8 cellular contexts compared by ENCODE assay signal in the genomic region with DNA sequence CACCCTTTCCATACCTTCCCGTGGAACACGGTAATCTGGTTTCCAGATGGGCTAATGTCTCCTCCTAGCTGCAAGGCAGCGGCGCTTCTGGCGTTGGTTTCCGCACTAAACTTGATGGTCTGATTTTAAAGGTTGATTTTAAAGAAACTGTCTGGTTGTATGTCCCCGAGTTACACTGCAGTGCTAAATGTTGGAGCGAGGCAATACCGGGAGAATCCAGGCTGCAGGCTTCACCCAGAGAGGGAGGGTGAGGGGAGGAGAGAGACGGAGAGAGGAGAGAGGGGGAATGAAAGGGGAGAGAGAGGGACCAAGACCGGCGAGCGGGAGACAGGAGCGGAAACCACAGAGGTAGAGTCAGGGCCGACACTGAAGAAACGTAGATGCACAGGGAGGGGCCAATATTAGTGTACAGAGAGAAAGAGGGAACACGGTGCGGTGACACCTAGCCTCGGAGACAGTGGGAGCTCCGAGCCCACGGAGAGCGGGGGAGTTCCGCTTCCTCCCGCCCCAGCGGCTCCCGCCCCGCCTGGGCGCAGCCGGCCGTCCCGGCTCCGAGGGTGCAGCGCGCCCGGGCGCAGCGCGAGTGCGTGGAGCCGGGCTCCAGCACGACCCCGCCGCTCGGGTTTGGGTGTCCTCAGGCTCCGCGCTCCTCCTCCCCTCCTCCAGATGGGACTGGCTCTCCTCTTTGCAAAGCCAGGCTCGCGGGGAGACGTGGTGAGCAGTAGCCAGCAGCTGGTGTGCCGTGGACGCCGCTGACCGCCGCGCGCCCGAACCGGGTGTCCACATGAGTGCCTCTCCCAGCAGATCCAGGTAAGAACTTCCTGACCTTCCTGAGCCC.
DNase-seq lines count a peak whose midpoint lies in the region; ATAC-seq, FAIRE-seq and TF ChIP-seq lines count a peak whose summit lies in the region.

No MANE protein-coding gene starts in this region.

- H3K9me3 ChIP-seq in HAP-1 (no peaks in the 10 kb centered on the region), left lung (no peaks in the 10 kb centered on the region)

- peaks cover 75% of the 10 kb centered on the region for H3K27me3 ChIP-seq in HAP-1 (ENCODE audit: low read depth)
- peaks cover 28% of the 10 kb centered on the region for H3K27me3 ChIP-seq in bronchial epithelial cell (ENCODE audit: control insufficient read depth, insufficient read depth, low read length)
- H3K27me3 ChIP-seq in left lung = peaks cover 26 to 71% of the 10 kb centered on the region in 2 donors

- H3K36me3 ChIP-seq in HAP-1 (replicated peaks) (no peaks in the 10 kb centered on the region), bronchial epithelial cell (ENCODE audit: control insufficient read depth, insufficient read depth, low read length) (no peaks in the 10 kb centered on the region), left lung (no peaks in the 10 kb centered on the region)

- H3K4me1 ChIP-seq in HAP-1 (no peaks in the 10 kb centered on the region), left lung (no peaks in the 10 kb centered on the region)

- FAIRE-seq in bronchial epithelial cell (lab: Jason Lieb, UNC) = no peak

- H3K27ac ChIP-seq in left lung = no peak overlapping the region

- TF ChIP-seq CTCF in bronchial epithelial cell (IDR thresholded peaks at IDR 0.05; ENCODE audit: insufficient read depth, low read length, severe bottlenecking) (no peak), left lung (IDR thresholded peaks at IDR 0.05) (no peak)

- intact Hi-C loops in left lung (cut with DNase I) = no loop called here

- in situ Hi-C loops in HAP-1 (cut with MboI; ENCODE audit: low sequenced_read_pairs) = no loop called here

- H3K4me3 ChIP-seq in HAP-1 (peak overlapping the region; percentile 21), bronchial epithelial cell (ENCODE audit: low read depth, low read length) (peak overlapping the region; percentile 17), left lung (peak overlapping the region; percentile 14 to 18)

- peak; percentile 51 for ATAC-seq in left lung

- DNase-seq in Daoy (ENCODE audit: low read depth) = peak; percentile 17
- DNase-seq in HAP-1 (ENCODE audit: low spot score in 2 of 2) = peak in 1 of 2 experiments; percentile 20
- DNase-seq in NOMO-1 treated with DMSO at 0.1 percent for 48 hours (lab: John Stamatoyannopoulos, UW; ENCODE audit: unreplicated experiment) = peak; percentile 47
- peak; percentile 23 for DNase-seq in bronchial epithelial cell (ENCODE audit: low read depth)
- peak in 1 of 2 donors; percentile 79 for DNase-seq in left lung
- peak; percentile 7 for DNase-seq in stromal cell of bone marrow (ENCODE audit: low read depth)
- no peak for DNase-seq in pons (ENCODE audit: low spot score)
- no peak for DNase-seq in kidney tubule cell (ENCODE audit: low spot score)

Comparison
In these comparisons a context has a peak if more than half of its experiments do, and no peak if none do; other contexts are left out.
1. DNase-seq: peak in Daoy (single experiment), NOMO-1 treated with DMSO at 0.1 percent for 48 hours (single experiment), bronchial epithelial cell (single experiment) and stromal cell of bone marrow (single experiment); none in pons (single experiment) and kidney tubule cell (single experiment).
2. Peak in every context shown above with its lines, with median percentiles within 50 percentile points of each other: H3K4me3 ChIP-seq.